Comparison of ENCODE assay signal across 11 cellular contexts in genomic region chr18:32373995-32374394, GRCh38.
DNase-seq lines count a peak whose midpoint lies in the region; ATAC-seq, FAIRE-seq and TF ChIP-seq lines count a peak whose summit lies in the region.
"Had no signal": no experiment of that assay in that cellular context is flagged by ENCODE, and none has a peak within 500 bp of the region (broad histone marks: within the 10 kb centered on the region; RNA-seq: fewer than 3 reads in every experiment).

No MANE protein-coding gene starts in this region.

- ATAC-seq in SK-N-SH treated with all-trans-retinoic acid at 6 μM for 48 hours (peak; percentile 44; the same call in 2 of the 3 replicates), GM19324 (IDR thresholded peaks at IDR 0.05; ENCODE audit: low FRiP score, unreplicated experiment) (no peak)
- no peak for ATAC-seq in activated CD8-positive, alpha-beta memory T cell treated with anti-CD3 and anti-CD28 coated beads, Interleukin-2, amount 10 ng/mL, durations not matched to agents 7 days and 5 days

- H3K36me3 ChIP-seq in kidney (ENCODE audit: control insufficient read depth in 1 of 2, insufficient read depth in 2 of 2, low read length in 2 of 2), result no peaks in the 10 kb centered on the region
- H3K36me3 ChIP-seq: Peyer's patch had no signal

- CTCF ChIA-PET in activated CD8-positive, alpha-beta memory T cell treated with anti-CD3 and anti-CD28 coated beads, Interleukin-2, amount 10 ng/mL, durations not matched to agents 7 days and 5 days (lab: Charles Lee), result no interaction called here

- intact Hi-C loops in kidney (cut with DNase I), result no loop called here

- H3K9me3 Mint-ChIP-seq in activated CD8-positive, alpha-beta memory T cell treated with anti-CD3 and anti-CD28 coated beads, Interleukin-2, amount 10 ng/mL, durations not matched to agents 7 days and 5 days (ENCODE audit: low read depth), result no peaks in the 10 kb centered on the region

- no peaks in the 10 kb centered on the region for H3K36me3 Mint-ChIP-seq in activated CD8-positive, alpha-beta memory T cell treated with anti-CD3 and anti-CD28 coated beads, Interleukin-2, amount 10 ng/mL, durations not matched to agents 7 days and 5 days

- DNase-seq in COR-L47 (lab: John Stamatoyannopoulos, UW), result peak; percentile 89
- DNase-seq in NCI-H146 (lab: John Stamatoyannopoulos, UW), result peak; percentile 67
- DNase-seq in kidney, result no peak
- DNase-seq in activated CD8-positive, alpha-beta memory T cell treated with anti-CD3 and anti-CD28 coated beads, Interleukin-2, amount 10 ng/mL, durations not matched to agents 7 days and 5 days, result no peak
- no peak for DNase-seq in frontal cortex (ENCODE audit: low spot score in 2 of 2)
- DNase-seq in activated CD4-positive, alpha-beta T cell treated with anti-CD3 and anti-CD28 coated beads for 4 hours, result no peak
- DNase-seq: glutamatergic neuron, retina had no signal

- H3K4me3 Mint-ChIP-seq in activated CD8-positive, alpha-beta memory T cell treated with anti-CD3 and anti-CD28 coated beads, Interleukin-2, amount 10 ng/mL, durations not matched to agents 7 days and 5 days, result no peak overlapping the region

- TF ChIP-seq CTCF in kidney (IDR thresholded peaks at IDR 0.05; ENCODE audit: borderline replicate concordance, extremely low read depth, insufficient read depth), result no peak

- FAIRE-seq in kidney (lab: Jason Lieb, UNC), result peak; percentile 61
- FAIRE-seq in frontal cortex (lab: Jason Lieb, UNC), result no peak

- H3K27ac ChIP-seq in kidney (ENCODE audit: low read depth in 2 of 2, low read length in 2 of 2), result no peak overlapping the region

- H3K27me3 Mint-ChIP-seq in activated CD8-positive, alpha-beta memory T cell treated with anti-CD3 and anti-CD28 coated beads, Interleukin-2, amount 10 ng/mL, durations not matched to agents 7 days and 5 days, result no peaks in the 10 kb centered on the region

- H3K9ac ChIP-seq in kidney (ENCODE audit: low read length in 2 of 2), result no peak overlapping the region

- no peaks in the 10 kb centered on the region for H3K4me1 Mint-ChIP-seq in activated CD8-positive, alpha-beta memory T cell treated with anti-CD3 and anti-CD28 coated beads, Interleukin-2, amount 10 ng/mL, durations not matched to agents 7 days and 5 days

- no peak overlapping the region for H3K27ac Mint-ChIP-seq in activated CD8-positive, alpha-beta memory T cell treated with anti-CD3 and anti-CD28 coated beads, Interleukin-2, amount 10 ng/mL, durations not matched to agents 7 days and 5 days

- no peaks in the 10 kb centered on the region for H3K9me3 ChIP-seq in kidney (ENCODE audit: control insufficient read depth in 1 of 2, low read length in 2 of 2)
- H3K9me3 ChIP-seq: Peyer's patch had no signal

- peaks cover 3 to 11% of the 10 kb centered on the region in 2 donors for H3K4me1 ChIP-seq in kidney (ENCODE audit: control insufficient read depth in 1 of 2, insufficient read depth in 1 of 2, low read depth in 1 of 2, low read length in 2 of 2)

- H3K4me3 ChIP-seq in kidney (ENCODE audit: low read length in 2 of 2), result no peak overlapping the region
- H3K4me3 ChIP-seq: Peyer's patch had no signal

TF ChIP-seq in SK-N-SH treated with all-trans-retinoic acid at 6 μM for 48 hours, 23 proteins besides CTCF, POLR2A, EP300 and RAD21:
- TF ChIP-seq GLIS3 (CRISPR knock-in tag; IDR thresholded peaks at IDR 0.05), result no peak
- TF ChIP-seq OSR1 (CRISPR knock-in tag; IDR thresholded peaks at IDR 0.05), result no peak
- TF ChIP-seq CSDC2 (CRISPR knock-in tag; IDR thresholded peaks at IDR 0.05), result no peak
- no peak for TF ChIP-seq BACH2 (CRISPR knock-in tag; IDR thresholded peaks at IDR 0.05; ENCODE audit: borderline replicate concordance)
TF ChIP-seq in SK-N-SH treated with all-trans-retinoic acid at 6 μM for 48 hours: peak in this region for 0.

Comparison
In these comparisons a context has a peak if more than half of its experiments do, and no peak if none do; other contexts are left out.
1. DNase-seq: peak in COR-L47 (single experiment) and NCI-H146 (single experiment); none in kidney (single experiment), activated CD8-positive, alpha-beta memory T cell treated with anti-CD3 and anti-CD28 coated beads, Interleukin-2, amount 10 ng/mL, durations not matched to agents 7 days and 5 days (single experiment), frontal cortex (0 of 2) and activated CD4-positive, alpha-beta T cell treated with anti-CD3 and anti-CD28 coated beads for 4 hours (0 of 2).